ENCODE assay signal across 20 cellular contexts in genomic region chr11:68674461-68674860, GRCh38. TPM values are rescaled to one million over a fixed set of nuclear protein-coding genes. Genes with fewer than 3 reads are reported as not detected.
DNase-seq lines count a peak whose midpoint lies in the region; ATAC-seq, FAIRE-seq and TF ChIP-seq lines count a peak whose summit lies in the region.
"Had no signal": no experiment of that assay in that cellular context is flagged by ENCODE, and none has a peak within 500 bp of the region (broad histone marks: within the 10 kb centered on the region; RNA-seq: fewer than 3 reads in every experiment).

No MANE protein-coding gene starts in this region.

- H3K9me3 ChIP-seq in RWPE2 (ENCODE audit: severe bottlenecking) (no peaks in the 10 kb centered on the region), H1 (ENCODE audit: insufficient read depth in 2 of 2, low read depth in 1 of 2, low read length in 1 of 2) (no peaks in the 10 kb centered on the region), osteoblast (ENCODE audit: low read depth, low read length) (peaks cover 6% of the 10 kb centered on the region)
- H3K9me3 ChIP-seq: HAP-1 had no signal

- H3K4me3 ChIP-seq in RWPE2 (ENCODE audit: severe bottlenecking) (no peak overlapping the region), H1 (ENCODE audit: extremely low read depth in 1 of 4, insufficient read depth in 2 of 4, low read depth in 3 of 4, low read length in 4 of 4) (no peak overlapping the region), osteoblast (ENCODE audit: insufficient read depth, low read length) (no peak overlapping the region)
- H3K4me3 ChIP-seq: HAP-1, K562 had no signal

- DNase-seq in RWPE2 (ENCODE audit: low spot score): peak; percentile 20
- no peak for DNase-seq in H1 (ENCODE audit: low read depth in 1 of 2, low spot score in 2 of 2)
- peak; percentile 6 for DNase-seq in osteoblast (ENCODE audit: insufficient read length, low spot score, missing footprints)
- no peak for DNase-seq in activated T-cell treated with anti-CD3 and anti-CD28 coated beads, Interleukin-2, amount 50 U/mL, for 4 hours
- DNase-seq in SK-N-DZ (ENCODE audit: low spot score): no peak
- DNase-seq: ACHN; BE2C; C1 segment of cervical spinal cord; CD4-positive, CD25-positive, alpha-beta regulatory T cell; COR-L47; IMR-90 had no signal

- no peak overlapping the region for H4K91ac ChIP-seq in H1 (replicated peaks; ENCODE audit: insufficient read length, low read length)

- no peak overlapping the region for H3K4ac ChIP-seq in H1 (replicated peaks; ENCODE audit: insufficient read length, low read depth, low read length)

- no peak overlapping the region for H2BK20ac ChIP-seq in H1 (ENCODE audit: low read length)

- no peaks in the 10 kb centered on the region for H3K27me3 ChIP-seq in RWPE2 (ENCODE audit: insufficient read depth, poor library complexity, severe bottlenecking)
- H3K27me3 ChIP-seq in H1 (replicated peaks in 1 of 4; ENCODE audit: control insufficient read depth in 3 of 4, extremely low read depth in 1 of 4, insufficient read depth in 3 of 4, low read length in 3 of 4): no peaks in the 10 kb centered on the region; a peak in 2 of 7 replicates
- H3K27me3 ChIP-seq in osteoblast (ENCODE audit: insufficient read depth, low read length): peaks cover 22% of the 10 kb centered on the region
- H3K27me3 ChIP-seq: BE2C had no signal

- ATAC-seq in RWPE2 (ENCODE audit: low read depth): no peak
- ATAC-seq in HG02588 (IDR thresholded peaks at IDR 0.05; ENCODE audit: unreplicated experiment): no peak
- no peak for ATAC-seq in activated T-cell treated with anti-CD3 and anti-CD28 coated beads, Interleukin-2, amount 50 U/mL, for 4 hours
- ATAC-seq: K562 had no signal

- no peak overlapping the region for H3K18ac ChIP-seq in H1 (ENCODE audit: extremely low read depth, low read length)

- TF ChIP-seq CTCF in RWPE2 (IDR thresholded peaks at IDR 0.05; ENCODE audit: poor library complexity, severe bottlenecking) (no peak), H1 (IDR thresholded peaks at IDR 0.05; ENCODE audit: control extremely low read depth in 1 of 3, insufficient read depth in 1 of 3, low read depth in 1 of 3, low read length in 3 of 3) (no peak), osteoblast (IDR thresholded peaks at IDR 0.05; ENCODE audit: extremely low read depth, low read depth, low read length) (no peak)

- H3K27me3 Mint-ChIP-seq in activated T-cell treated with anti-CD3 and anti-CD28 coated beads, Interleukin-2, amount 50 U/mL, for 4 hours (ENCODE audit: low read depth): peaks cover 2% of the 10 kb centered on the region

- H3K36me3 ChIP-seq in RWPE2 (ENCODE audit: low read depth) (no peaks in the 10 kb centered on the region), H1 (ENCODE audit: control insufficient read depth in 2 of 4, insufficient read depth in 4 of 4, low read length in 3 of 4) (no peaks in the 10 kb centered on the region; a peak in 1 of 8 replicates), osteoblast (ENCODE audit: insufficient read depth, low read length) (no peaks in the 10 kb centered on the region)
- H3K36me3 ChIP-seq: BE2C, HAP-1 had no signal

- H3K4me1 Mint-ChIP-seq in activated T-cell treated with anti-CD3 and anti-CD28 coated beads, Interleukin-2, amount 50 U/mL, for 4 hours (ENCODE audit: low read depth): no peaks in the 10 kb centered on the region
- H3K4me1 Mint-ChIP-seq: CD4-positive, CD25-positive, alpha-beta regulatory T cell; CD8-positive, alpha-beta memory T cell had no signal

- H3K56ac ChIP-seq in H1 (replicated peaks; ENCODE audit: insufficient read length, low read depth, low read length): no peak overlapping the region

- WGBS in H1 (ENCODE audit: extremely low coverage in 1 of 2, insufficient coverage in 1 of 2, insufficient read length in 1 of 2, insufficient replicate concordance in 2 of 2, low coverage in 1 of 2, low lambda C conversion rate in 2 of 2, missing lambda C conversion rate in 1 of 2), 2 experiments: 93% methylated on average over 16 of the region's 16 CpGs; no CpG with 5 or more reads in 1 of the 2 experiments

- CTCF ChIA-PET in H1 (lab: Charles Lee; ENCODE audit: partially characterized antibody): interaction anchor here (0.7 kb wide), 1 partner anchor 130 kb away, joined by 3 read pairs; no protein-coding TSS in a partner anchor

- no peak overlapping the region for H2AK5ac ChIP-seq in H1 (ENCODE audit: low read depth, low read length)

- no peaks in the 10 kb centered on the region for H3K9me3 Mint-ChIP-seq in activated T-cell treated with anti-CD3 and anti-CD28 coated beads, Interleukin-2, amount 50 U/mL, for 4 hours
- H3K9me3 Mint-ChIP-seq: CD8-positive, alpha-beta memory T cell had no signal

- H2AFZ ChIP-seq in H1 (ENCODE audit: low read length) (no peak overlapping the region), osteoblast (ENCODE audit: low read length) (no peak overlapping the region)

- no peak overlapping the region for H4K5ac ChIP-seq in H1 (ENCODE audit: insufficient read length, low read depth, low read length)

- no peak overlapping the region for H3K23ac ChIP-seq in H1 (ENCODE audit: insufficient read length)

- H3K4me1 ChIP-seq in RWPE2 (ENCODE audit: insufficient read depth, poor library complexity, severe bottlenecking): no peaks in the 10 kb centered on the region
- peaks cover 0 to 6% (median 2%) of the 10 kb centered on the region in 4 experiments; a peak in 3 of 7 replicates for H3K4me1 ChIP-seq in H1 (replicated peaks in 1 of 4; ENCODE audit: control insufficient read depth in 3 of 4, insufficient read depth in 4 of 4, low read length in 3 of 4)
- no peaks in the 10 kb centered on the region for H3K4me1 ChIP-seq in osteoblast (ENCODE audit: insufficient read depth, low read length)
- H3K4me1 ChIP-seq: HAP-1 had no signal

- H3K4me2 ChIP-seq in H1 (ENCODE audit: insufficient read depth in 1 of 2, low read depth in 2 of 2, low read length in 2 of 2) (no peak overlapping the region), osteoblast (ENCODE audit: insufficient read depth, low read length) (no peak overlapping the region)

- no peak for TF ChIP-seq POLR2A in H1 (IDR thresholded peaks at IDR 0.05; ENCODE audit: control extremely low read depth in 1 of 2, low read depth in 2 of 2, low read length in 2 of 2)

- no peak for FAIRE-seq in H1 (lab: Jason Lieb, UNC)
- FAIRE-seq: G401.6, GM12891, HTR-8/SVneo, K562 had no signal

- H3K79me2 ChIP-seq in H1 (ENCODE audit: control insufficient read depth in 1 of 2, insufficient read depth in 2 of 2, low read length in 2 of 2) (no peaks in the 10 kb centered on the region), osteoblast (ENCODE audit: insufficient read depth, low read length) (no peaks in the 10 kb centered on the region)

- no peaks in the 10 kb centered on the region for H3K36me3 Mint-ChIP-seq in activated T-cell treated with anti-CD3 and anti-CD28 coated beads, Interleukin-2, amount 50 U/mL, for 4 hours (ENCODE audit: insufficient read depth)
- H3K36me3 Mint-ChIP-seq: CD4-positive, CD25-positive, alpha-beta regulatory T cell; CD8-positive, alpha-beta memory T cell had no signal

- H3K27ac ChIP-seq in RWPE2 (ENCODE audit: poor library complexity, severe bottlenecking) (no peak overlapping the region), H1 (ENCODE audit: low read depth, low read length) (no peak overlapping the region), osteoblast (ENCODE audit: low read depth, low read length) (no peak overlapping the region)

- H2BK120ac ChIP-seq in H1 (replicated peaks; ENCODE audit: low read depth, low read length): no peak overlapping the region

- H4K8ac ChIP-seq in H1 (ENCODE audit: extremely low read depth, insufficient read depth, low read length): no peak overlapping the region

- no peaks in the 10 kb centered on the region for H3K23me2 ChIP-seq in H1 (ENCODE audit: low read depth, low read length)

- TF ChIP-seq EP300 in H1 (IDR thresholded peaks at IDR 0.05; ENCODE audit: borderline replicate concordance in 1 of 2, low read depth in 2 of 2, low read length in 2 of 2): no peak

- H2BK15ac ChIP-seq in H1 (ENCODE audit: low read length): peak overlapping the region; percentile 61; the same call in 1 of the 2 replicates

- no peak overlapping the region for H3K14ac ChIP-seq in H1 (ENCODE audit: insufficient read length)

- 0 out of 2 replicates have a peak overlapping the region, but pooled peaks have one; percentile 7 for H2BK12ac ChIP-seq in H1 (ENCODE audit: low read depth, low read length)

- H3K9ac ChIP-seq in H1 (replicated peaks in 1 of 4; ENCODE audit: extremely low read depth in 1 of 4, low read depth in 3 of 4, low read length in 3 of 4): no peak overlapping the region

- no peaks in the 10 kb centered on the region for H4K20me1 ChIP-seq in H1 (replicated peaks in 1 of 2; ENCODE audit: control insufficient read depth in 1 of 2, insufficient read depth in 2 of 2, low read length in 2 of 2)
- no peaks in the 10 kb centered on the region for H4K20me1 ChIP-seq in osteoblast (ENCODE audit: insufficient read depth, low read length)

- TF ChIP-seq RAD21 in H1 (IDR thresholded peaks at IDR 0.05 in 1 of 2, conservative IDR thresholded peaks at IDR 0.05 in 1 of 2; ENCODE audit: low read depth in 2 of 2, low read length in 2 of 2): no peak

- POLR2A ChIA-PET in H1 (lab: Charles Lee; ENCODE audit: partially characterized antibody): interaction anchor here (2.2 kb wide), 1 partner anchor 9 kb away, joined by 10 read pairs; the partner anchor contains the start of gene GAL

- no peak overlapping the region for H3K4me3 Mint-ChIP-seq in activated T-cell treated with anti-CD3 and anti-CD28 coated beads, Interleukin-2, amount 50 U/mL, for 4 hours
- H3K4me3 Mint-ChIP-seq: CD4-positive, CD25-positive, alpha-beta regulatory T cell; CD8-positive, alpha-beta memory T cell had no signal

- H3K79me1 ChIP-seq in H1 (ENCODE audit: low read depth, low read length): no peaks in the 10 kb centered on the region

- no peak overlapping the region for H2BK5ac ChIP-seq in H1 (ENCODE audit: low read depth, low read length)

TF ChIP-seq in H1, 55 proteins besides CTCF, POLR2A, EP300 and RAD21 (continues in another document):
- TF ChIP-seq TAF7 (optimal IDR thresholded peaks at IDR 0.05; ENCODE audit: borderline replicate concordance, low read depth, low read length): no peak
- TF ChIP-seq EZH2 (IDR thresholded peaks at IDR 0.05; ENCODE audit: low read depth, low read length, severe bottlenecking): no peak
- TF ChIP-seq BACH1 (IDR thresholded peaks at IDR 0.05; ENCODE audit: low read length): no peak

RNA-seq across cellular contexts. Expression of gene GAL, which starts 9.9 kb away (rescaled TPM):
- 233 and 234 TPM in 2 replicates for total RNA-seq in H1 (2021; fragmentation: NEBNext Ultra II Directional; extraction: Animal tissue kit (Norgen Biotek cat#: 25700))
- 81.8 and 124 TPM in 2 replicates for polyA plus RNA-seq in H1 (2011; rRNA removed)
- polyA plus RNA-seq in H1 (2011; cell fraction: cytosol; rRNA removed): 93.5 TPM
- polyA plus RNA-seq in H1 (2011; cell fraction: nucleus; rRNA removed): 72.9 TPM
- 113 to 133 TPM (median 127 TPM) in 4 replicates for polyA plus RNA-seq in H1 (2012, experiment 1 of 2)
- polyA plus RNA-seq in H1 (2012, experiment 2 of 2): 189 TPM
- polyA plus RNA-seq in H1 (2013, experiment 1 of 2): 495 TPM
- polyA plus RNA-seq in H1 (2013, experiment 2 of 2): 562 TPM
- 19.7 and 28.9 TPM in 2 replicates for polyA minus RNA-seq in H1 (2011; rRNA and poly(A)+ RNA removed)
- 55.9 TPM for polyA minus RNA-seq in H1 (2011; cell fraction: cytosol; rRNA and poly(A)+ RNA removed)
- 29.4 TPM for polyA minus RNA-seq in H1 (2011; cell fraction: nucleus; rRNA and poly(A)+ RNA removed)
- total RNA-seq in osteoblast: not detected in 2 replicates
- 1 to 10 TPM; 2.7 to 5.5 (median 3.6) TPM for total RNA-seq in activated T-cell treated with anti-CD3 and anti-CD28 coated beads, Interleukin-2, amount 50 U/mL, for 4 hours
- polyA plus RNA-seq in SK-N-DZ (2014; cell fraction: cytosol; rRNA removed): 22.1 and 36.4 TPM in 2 replicates
- 13.1 and 16.3 TPM in 2 replicates for polyA plus RNA-seq in SK-N-DZ (2014; cell fraction: nucleus; rRNA removed)
- total RNA-seq: A172; CD4-positive, CD25-positive, alpha-beta regulatory T cell; H4; IMR-90 had no signal
- polyA plus RNA-seq: CD4-positive, CD25-positive, alpha-beta regulatory T cell; CD8-positive, alpha-beta memory T cell had no signal

Comparison
In these comparisons a context has a peak if more than half of its experiments do, and no peak if none do; other contexts are left out.
1. DNase-seq: peak in RWPE2 (single experiment) and osteoblast (single experiment); none in H1 (0 of 2), activated T-cell treated with anti-CD3 and anti-CD28 coated beads, Interleukin-2, amount 50 U/mL, for 4 hours (single experiment) and SK-N-DZ (single experiment).
2. RNA of gene GAL, which starts 9.9 kb away (total RNA-seq): 233 to 234 TPM in H1; 2.7 to 5.5 TPM in activated T-cell treated with anti-CD3 and anti-CD28 coated beads, Interleukin-2, amount 50 U/mL, for 4 hours and not detected in osteoblast; every median in the first group is over 10 times any median in the second.